In genomic region chr5:121021688-121022087, GRCh38 we compare ENCODE assay signal across 23 cellular contexts.
DNase-seq lines count a peak whose midpoint lies in the region; ATAC-seq, FAIRE-seq and TF ChIP-seq lines count a peak whose summit lies in the region.
"Had no signal": no experiment of that assay in that cellular context is flagged by ENCODE, and none has a peak within 500 bp of the region (broad histone marks: within the 10 kb centered on the region; RNA-seq: fewer than 3 reads in every experiment).

No MANE protein-coding gene starts in this region.

- H3K9me3 ChIP-seq in SK-N-SH (no peaks in the 10 kb centered on the region), KOPT-K1 (ENCODE audit: insufficient read depth, low read length, poor library complexity, severe bottlenecking) (peaks cover 17% of the 10 kb centered on the region), H1 (ENCODE audit: insufficient read depth in 2 of 2, low read depth in 1 of 2, low read length in 1 of 2) (no peaks in the 10 kb centered on the region), PC-3 (ENCODE audit: low read length) (no peaks in the 10 kb centered on the region)
- H3K9me3 ChIP-seq: A549; BLaER1 treated with 17β-estradiol and CSF1 and Interleukin-3, amounts not matched to agents 10 nM and 100 nM; Caco-2 had no signal

- H3K27ac Mint-ChIP-seq in activated T-helper 2 cell treated with anti-CD3 and anti-CD28 coated beads, Interferon-gamma antibody, Interleukin-2, Interleukin-4, amounts not matched to agents 10 μg/mL and 5 μg/mL and 100 μg/mL, durations not matched to agents 14 hours and 24 hours and 36 hours = no peak overlapping the region
- no peak overlapping the region for H3K27ac Mint-ChIP-seq in activated CD4-positive, alpha-beta memory T cell treated with anti-CD3 and anti-CD28 coated beads for 36 hours
- H3K27ac Mint-ChIP-seq: B cell; CD4-positive, alpha-beta T cell; CD8-positive, alpha-beta T cell had no signal

- no peaks in the 10 kb centered on the region for H4K20me1 ChIP-seq in SK-N-SH (ENCODE audit: insufficient read depth)
- H4K20me1 ChIP-seq in H1 (replicated peaks in 1 of 2; ENCODE audit: control insufficient read depth in 1 of 2, insufficient read depth in 2 of 2, low read length in 2 of 2) = no peaks in the 10 kb centered on the region
- H4K20me1 ChIP-seq in PC-3 (ENCODE audit: low read length) = no peaks in the 10 kb centered on the region
- H4K20me1 ChIP-seq: BLaER1 treated with 17β-estradiol and CSF1 and Interleukin-3, amounts not matched to agents 10 nM and 100 nM had no signal

- H3K27me3 ChIP-seq in SK-N-SH (ENCODE audit: insufficient read depth) = no peaks in the 10 kb centered on the region
- H3K27me3 ChIP-seq in H1 (replicated peaks in 1 of 4; ENCODE audit: control insufficient read depth in 3 of 4, extremely low read depth in 1 of 4, insufficient read depth in 3 of 4, low read length in 3 of 4) = no peaks in the 10 kb centered on the region
- H3K27me3 ChIP-seq in PC-3 (ENCODE audit: low read length) = no peaks in the 10 kb centered on the region
- H3K27me3 ChIP-seq: BLaER1 treated with 17β-estradiol and CSF1 and Interleukin-3, amounts not matched to agents 10 nM and 100 nM had no signal

- TF ChIP-seq POLR2A in H1 (IDR thresholded peaks at IDR 0.05; ENCODE audit: control extremely low read depth in 1 of 2, low read depth in 2 of 2, low read length in 2 of 2) = no peak

- intact Hi-C loops in activated T-helper 2 cell treated with anti-CD3 and anti-CD28 coated beads, Interferon-gamma antibody, Interleukin-2, Interleukin-4, amounts not matched to agents 10 μg/mL and 5 μg/mL and 100 μg/mL, durations not matched to agents 14 hours and 24 hours and 36 hours (cut with micrococcal nuclease) = no loop called here
- intact Hi-C loops in PC-3 (cut with micrococcal nuclease) = no loop called here
- intact Hi-C loops in activated CD4-positive, alpha-beta memory T cell treated with anti-CD3 and anti-CD28 coated beads for 36 hours (cut with micrococcal nuclease) = no loop called here

- H3K23ac ChIP-seq in H1 (ENCODE audit: insufficient read length) = no peak overlapping the region

- no peak overlapping the region for H2BK15ac ChIP-seq in H1 (ENCODE audit: low read length)

- H3K18ac ChIP-seq in H1 (ENCODE audit: extremely low read depth, low read length) = no peak overlapping the region

- TF ChIP-seq EP300 in SK-N-SH (IDR thresholded peaks at IDR 0.05; ENCODE audit: borderline replicate concordance in 1 of 2, low read depth in 1 of 2, low read length in 1 of 2) (no peak), H1 (IDR thresholded peaks at IDR 0.05; ENCODE audit: borderline replicate concordance in 1 of 2, low read depth in 2 of 2, low read length in 2 of 2) (no peak)

- POLR2A ChIA-PET in SK-N-SH (lab: Yijun Ruan, JAX) = no interaction called here
- POLR2A ChIA-PET in H1 (lab: Charles Lee; ENCODE audit: partially characterized antibody) = no interaction called here
- POLR2A ChIA-PET in PC-3 (lab: Charles Lee; ENCODE audit: unreplicated experiment) = no interaction called here
- POLR2A ChIA-PET in activated CD4-positive, alpha-beta memory T cell treated with anti-CD3 and anti-CD28 coated beads for 36 hours (lab: Charles Lee) = no interaction called here

- H3K9me2 ChIP-seq in SK-N-SH (no peaks in the 10 kb centered on the region), PC-3 (replicated peaks; ENCODE audit: low read length) (no peaks in the 10 kb centered on the region)

- no peaks in the 10 kb centered on the region for H3K36me3 Mint-ChIP-seq in activated T-helper 2 cell treated with anti-CD3 and anti-CD28 coated beads, Interferon-gamma antibody, Interleukin-2, Interleukin-4, amounts not matched to agents 10 μg/mL and 5 μg/mL and 100 μg/mL, durations not matched to agents 14 hours and 24 hours and 36 hours (ENCODE audit: low read depth)
- H3K36me3 Mint-ChIP-seq in activated CD4-positive, alpha-beta memory T cell treated with anti-CD3 and anti-CD28 coated beads for 36 hours = no peaks in the 10 kb centered on the region
- H3K36me3 Mint-ChIP-seq: CD8-positive, alpha-beta T cell had no signal

- no peak overlapping the region for H3K56ac ChIP-seq in H1 (replicated peaks; ENCODE audit: insufficient read length, low read depth, low read length)

- H3K79me2 ChIP-seq in SK-N-SH (ENCODE audit: insufficient read depth) = no peaks in the 10 kb centered on the region
- no peaks in the 10 kb centered on the region for H3K79me2 ChIP-seq in H1 (ENCODE audit: control insufficient read depth in 1 of 2, insufficient read depth in 2 of 2, low read length in 2 of 2)
- H3K79me2 ChIP-seq in PC-3 (ENCODE audit: low read length) = no peaks in the 10 kb centered on the region

- H2BK5ac ChIP-seq in H1 (ENCODE audit: low read depth, low read length) = no peak overlapping the region

- no peak overlapping the region for H2AK5ac ChIP-seq in H1 (ENCODE audit: low read depth, low read length)

- CTCF ChIA-PET in SK-N-SH (lab: Yijun Ruan, JAX) (no interaction called here), H1 (lab: Charles Lee; ENCODE audit: partially characterized antibody) (interaction anchor here (1.2 kb wide), 1 partner anchor 8 kb away, joined by 4 read pairs; no protein-coding TSS in a partner anchor), PC-3 (lab: Charles Lee) (no interaction called here)
- CTCF ChIA-PET in activated CD4-positive, alpha-beta memory T cell treated with anti-CD3 and anti-CD28 coated beads for 36 hours (lab: Charles Lee) = no interaction called here

- H2BK12ac ChIP-seq in H1 (ENCODE audit: low read depth, low read length) = no peak overlapping the region

- H2BK120ac ChIP-seq in H1 (replicated peaks; ENCODE audit: low read depth, low read length) = no peak overlapping the region

- no peaks in the 10 kb centered on the region for H3K23me2 ChIP-seq in H1 (ENCODE audit: low read depth, low read length)

- H3K9me3 Mint-ChIP-seq in activated T-helper 2 cell treated with anti-CD3 and anti-CD28 coated beads, Interferon-gamma antibody, Interleukin-2, Interleukin-4, amounts not matched to agents 10 μg/mL and 5 μg/mL and 100 μg/mL, durations not matched to agents 14 hours and 24 hours and 36 hours = peaks cover 1% of the 10 kb centered on the region
- peaks cover 4% of the 10 kb centered on the region for H3K9me3 Mint-ChIP-seq in activated CD4-positive, alpha-beta memory T cell treated with anti-CD3 and anti-CD28 coated beads for 36 hours

- no peak overlapping the region for H3K4me2 ChIP-seq in SK-N-SH
- no peak overlapping the region for H3K4me2 ChIP-seq in H1 (ENCODE audit: insufficient read depth in 1 of 2, low read depth in 2 of 2, low read length in 2 of 2)
- H3K4me2 ChIP-seq in PC-3 (ENCODE audit: low read length) = no peak overlapping the region
- H3K4me2 ChIP-seq: A549; BLaER1 treated with 17β-estradiol and CSF1 and Interleukin-3, amounts not matched to agents 10 nM and 100 nM had no signal

- no peak overlapping the region for H3K14ac ChIP-seq in H1 (ENCODE audit: insufficient read length)

- H4K91ac ChIP-seq in H1 (replicated peaks; ENCODE audit: insufficient read length, low read length) = no peak overlapping the region

- H3K9ac ChIP-seq in SK-N-SH (no peak overlapping the region), H1 (replicated peaks in 1 of 4; ENCODE audit: extremely low read depth in 1 of 4, low read depth in 3 of 4, low read length in 3 of 4) (no peak overlapping the region), PC-3 (ENCODE audit: low read length) (no peak overlapping the region)
- H3K9ac ChIP-seq: BLaER1 treated with 17β-estradiol and CSF1 and Interleukin-3, amounts not matched to agents 10 nM and 100 nM had no signal

- no peaks in the 10 kb centered on the region for H3K4me1 Mint-ChIP-seq in activated T-helper 2 cell treated with anti-CD3 and anti-CD28 coated beads, Interferon-gamma antibody, Interleukin-2, Interleukin-4, amounts not matched to agents 10 μg/mL and 5 μg/mL and 100 μg/mL, durations not matched to agents 14 hours and 24 hours and 36 hours (ENCODE audit: low read depth)
- H3K4me1 Mint-ChIP-seq in activated CD4-positive, alpha-beta memory T cell treated with anti-CD3 and anti-CD28 coated beads for 36 hours (ENCODE audit: low read depth) = no peaks in the 10 kb centered on the region
- H3K4me1 Mint-ChIP-seq: B cell had no signal

- H3K36me3 ChIP-seq in SK-N-SH (replicated peaks in 1 of 2; ENCODE audit: control insufficient read depth in 1 of 2, insufficient read depth in 2 of 2, low read length in 1 of 2) = no peaks in the 10 kb centered on the region
- H3K36me3 ChIP-seq in KOPT-K1 (ENCODE audit: insufficient read depth, low read length) = no peaks in the 10 kb centered on the region
- no peaks in the 10 kb centered on the region for H3K36me3 ChIP-seq in H1 (ENCODE audit: control insufficient read depth in 2 of 4, insufficient read depth in 4 of 4, low read length in 3 of 4)
- H3K36me3 ChIP-seq in PC-3 (ENCODE audit: low read depth, low read length) = no peaks in the 10 kb centered on the region
- H3K36me3 ChIP-seq: BLaER1 treated with 17β-estradiol and CSF1 and Interleukin-3, amounts not matched to agents 10 nM and 100 nM had no signal

- BruUV-seq in PC-3 (replicated peaks; lab: Mats Ljungman, UMichigan) = no TSS peak

- no peak for TF ChIP-seq RAD21 in SK-N-SH (IDR thresholded peaks at IDR 0.05; ENCODE audit: low read length)
- TF ChIP-seq RAD21 in H1 (IDR thresholded peaks at IDR 0.05 in 1 of 2, conservative IDR thresholded peaks at IDR 0.05 in 1 of 2; ENCODE audit: low read depth in 2 of 2, low read length in 2 of 2) = no peak

- no peak overlapping the region for H2BK20ac ChIP-seq in H1 (ENCODE audit: low read length)

- DNase-seq in SK-N-SH (no peak), H1 (ENCODE audit: low read depth in 1 of 2, low spot score in 2 of 2) (no peak), PC-3 (no peak)
- no peak for DNase-seq in activated T-helper 2 cell treated with anti-CD3 and anti-CD28 coated beads, Interferon-gamma antibody, Interleukin-2, Interleukin-4, amounts not matched to agents 10 μg/mL and 5 μg/mL and 100 μg/mL, durations not matched to agents 14 hours and 24 hours and 36 hours (ENCODE audit: low spot score)
- no peak for DNase-seq in activated CD4-positive, alpha-beta memory T cell treated with anti-CD3 and anti-CD28 coated beads for 36 hours
- DNase-seq: AML-193; Caco-2; Calu3; CD4-positive, alpha-beta T cell; CD8-positive, alpha-beta T cell; DMS79 treated with DMSO at 0.1 percent for 48 hours; EL; GDM1 had no signal

- WGBS in SK-N-SH (ENCODE audit: low lambda C conversion rate) = 85% methylated on average over 5 of the region's 5 CpGs
- WGBS in H1 (ENCODE audit: extremely low coverage in 1 of 2, insufficient coverage in 1 of 2, insufficient read length in 1 of 2, insufficient replicate concordance in 2 of 2, low coverage in 1 of 2, low lambda C conversion rate in 2 of 2, missing lambda C conversion rate in 1 of 2), 2 experiments = 95% methylated on average over 5 of the region's 5 CpGs; no CpG with 5 or more reads in 1 of the 2 experiments

- H2AFZ ChIP-seq in SK-N-SH (ENCODE audit: low read depth) (no peak overlapping the region), H1 (ENCODE audit: low read length) (peak overlapping the region; percentile 8; the same call in 1 of the 2 replicates), PC-3 (ENCODE audit: low read length) (no peak overlapping the region)

- no peak overlapping the region for H3K27ac ChIP-seq in SK-N-SH (ENCODE audit: low read depth in 2 of 2, low read length in 1 of 2)
- H3K27ac ChIP-seq in KOPT-K1 (ENCODE audit: low read depth, low read length, poor library complexity, severe bottlenecking) = peak overlapping the region; percentile 76
- no peak overlapping the region for H3K27ac ChIP-seq in H1 (ENCODE audit: low read depth, low read length)
- no peak overlapping the region for H3K27ac ChIP-seq in PC-3 (ENCODE audit: low read length)
- H3K27ac ChIP-seq: 22Rv1; A549; BLaER1 treated with 17β-estradiol and CSF1 and Interleukin-3, amounts not matched to agents 10 nM and 100 nM; C4-2B had no signal

- FAIRE-seq in H1 (lab: Jason Lieb, UNC) = no peak
- FAIRE-seq: A549, GM12878, GM12892, GM18507 had no signal

- H3K4ac ChIP-seq in H1 (replicated peaks; ENCODE audit: insufficient read length, low read depth, low read length) = no peak overlapping the region

- H3K4me3 ChIP-seq in SK-N-SH (ENCODE audit: low read depth in 2 of 2, low read length in 1 of 2) (no peak overlapping the region), H1 (ENCODE audit: extremely low read depth in 1 of 4, insufficient read depth in 2 of 4, low read depth in 3 of 4, low read length in 4 of 4) (no peak overlapping the region), PC-3 (ENCODE audit: low read length) (no peak overlapping the region)
- H3K4me3 ChIP-seq: A549; BLaER1 treated with 17β-estradiol and CSF1 and Interleukin-3, amounts not matched to agents 10 nM and 100 nM; GM12878 had no signal

- TF ChIP-seq CTCF in SK-N-SH (IDR thresholded peaks at IDR 0.05) = no peak
- TF ChIP-seq CTCF in H1 (IDR thresholded peaks at IDR 0.05; ENCODE audit: control extremely low read depth in 1 of 3, insufficient read depth in 1 of 3, low read depth in 1 of 3, low read length in 3 of 3) = no peak
- TF ChIP-seq CTCF in PC-3 (conservative IDR thresholded peaks at IDR 0.05; ENCODE audit: low read depth, low read length) = no peak

- H3F3A ChIP-seq in SK-N-SH (replicated peaks; ENCODE audit: insufficient read depth) (no peaks in the 10 kb centered on the region), PC-3 (ENCODE audit: low read length, unreplicated experiment) (no peaks in the 10 kb centered on the region)

- no peak for ATAC-seq in SK-N-SH treated with all-trans-retinoic acid at 6 μM for 48 hours
- no peak for ATAC-seq in PC-3
- ATAC-seq: A549; CD8-positive, alpha-beta T cell had no signal

- H3K4me3 Mint-ChIP-seq in activated T-helper 2 cell treated with anti-CD3 and anti-CD28 coated beads, Interferon-gamma antibody, Interleukin-2, Interleukin-4, amounts not matched to agents 10 μg/mL and 5 μg/mL and 100 μg/mL, durations not matched to agents 14 hours and 24 hours and 36 hours (ENCODE audit: low read depth) = no peak overlapping the region
- H3K4me3 Mint-ChIP-seq in activated CD4-positive, alpha-beta memory T cell treated with anti-CD3 and anti-CD28 coated beads for 36 hours = no peak overlapping the region
- H3K4me3 Mint-ChIP-seq: B cell; CD4-positive, alpha-beta T cell; CD8-positive, alpha-beta T cell had no signal

- no peak overlapping the region for H4K8ac ChIP-seq in H1 (ENCODE audit: extremely low read depth, insufficient read depth, low read length)

- H3K27me3 Mint-ChIP-seq in activated T-helper 2 cell treated with anti-CD3 and anti-CD28 coated beads, Interferon-gamma antibody, Interleukin-2, Interleukin-4, amounts not matched to agents 10 μg/mL and 5 μg/mL and 100 μg/mL, durations not matched to agents 14 hours and 24 hours and 36 hours (ENCODE audit: low read depth) = no peaks in the 10 kb centered on the region
- H3K27me3 Mint-ChIP-seq in activated CD4-positive, alpha-beta memory T cell treated with anti-CD3 and anti-CD28 coated beads for 36 hours = no peaks in the 10 kb centered on the region
- H3K27me3 Mint-ChIP-seq: B cell; CD4-positive, alpha-beta T cell had no signal

- H3K79me1 ChIP-seq in H1 (ENCODE audit: low read depth, low read length) = no peaks in the 10 kb centered on the region

- H3K4me1 ChIP-seq in SK-N-SH (ENCODE audit: control insufficient read depth in 1 of 2, insufficient read depth in 2 of 2, low read depth in 1 of 2, low read length in 1 of 2) = no peaks in the 10 kb centered on the region; a peak in 2 of 4 replicates
- H3K4me1 ChIP-seq in H1 (replicated peaks in 1 of 4; ENCODE audit: control insufficient read depth in 3 of 4, insufficient read depth in 4 of 4, low read length in 3 of 4) = no peaks in the 10 kb centered on the region
- H3K4me1 ChIP-seq in PC-3 (ENCODE audit: insufficient read depth, low read length) = no peaks in the 10 kb centered on the region
- H3K4me1 ChIP-seq: A549; BLaER1 treated with 17β-estradiol and CSF1 and Interleukin-3, amounts not matched to agents 10 nM and 100 nM; Caco-2 had no signal

- no peak overlapping the region for H4K5ac ChIP-seq in H1 (ENCODE audit: insufficient read length, low read depth, low read length)
